ENCODE assay signal across 14 cellular contexts in the genomic region with DNA sequence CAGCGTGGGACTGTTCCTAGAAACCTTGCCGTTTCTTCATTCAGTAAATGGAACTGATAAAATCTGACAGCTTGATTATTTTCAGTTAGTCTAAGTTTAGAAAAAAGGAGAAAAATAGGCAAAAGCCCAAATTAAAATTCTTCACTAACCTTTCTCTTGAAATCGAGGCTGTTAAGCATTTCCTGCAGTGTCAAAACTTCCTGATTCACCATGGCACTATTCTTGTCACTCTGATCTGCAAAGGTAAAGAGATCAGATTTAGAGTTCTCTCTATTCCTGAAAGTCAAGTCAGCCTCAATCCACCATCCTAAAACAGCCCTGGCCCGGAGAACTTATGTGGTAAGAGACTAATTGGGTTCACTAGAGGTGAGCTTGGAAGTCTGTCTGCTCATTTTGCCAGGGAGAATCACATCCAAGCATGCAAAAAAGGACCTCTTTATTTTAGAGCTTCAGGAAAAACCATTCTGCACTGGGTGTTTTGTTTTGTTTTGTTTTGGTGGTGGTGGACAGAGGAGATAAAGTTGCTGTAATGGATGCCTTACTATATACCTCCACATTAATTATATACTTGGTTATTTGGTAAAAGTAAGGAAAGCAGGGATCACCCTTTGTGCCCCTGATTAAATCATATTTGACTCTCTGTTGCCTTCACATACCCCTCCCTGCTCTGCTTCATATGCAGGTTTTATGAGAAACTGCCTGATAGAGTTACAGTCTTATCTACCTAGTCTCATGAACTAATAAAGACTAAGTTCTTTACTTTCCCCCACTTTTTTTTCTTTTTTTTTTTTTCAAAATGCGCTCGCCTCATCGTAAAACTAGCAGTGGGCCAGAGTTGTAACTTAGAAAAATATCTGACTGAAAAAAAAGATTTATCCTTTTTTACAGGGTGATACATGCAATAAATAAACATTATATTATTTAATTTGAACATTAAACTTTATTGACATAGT. TPM values are rescaled to one million over a fixed set of nuclear protein-coding genes. Genes with fewer than 3 reads are reported as not detected.
DNase-seq lines count a peak whose midpoint lies in the region; ATAC-seq and TF ChIP-seq lines count a peak whose summit lies in the region.
"Had no signal": no experiment of that assay in that cellular context is flagged by ENCODE, and none has a peak within 500 bp of the region (broad histone marks: within the 10 kb centered on the region; RNA-seq: fewer than 3 reads in every experiment).

No MANE protein-coding gene starts in this region.

- no peak for TF ChIP-seq CTCF in CD4-positive, alpha-beta T cell (IDR thresholded peaks at IDR 0.05)
- TF ChIP-seq CTCF in HL-60 (IDR thresholded peaks at IDR 0.05; ENCODE audit: insufficient read depth, low read length) (no peak), natural killer cell (IDR thresholded peaks at IDR 0.05) (no peak)
- TF ChIP-seq CTCF in activated CD8-positive, alpha-beta T cell treated with anti-CD3 and anti-CD28 coated beads for 36 hours (IDR thresholded peaks at IDR 0.05) = no peak

- H3K9me3 ChIP-seq in CD4-positive, alpha-beta T cell (ENCODE audit: control insufficient read depth, low read length) = no peaks in the 10 kb centered on the region
- H3K9me3 ChIP-seq: tibial artery had no signal

- peaks cover 81% of the 10 kb centered on the region for H3K4me1 Mint-ChIP-seq in CD4-positive, alpha-beta T cell (ENCODE audit: low read depth)
- H3K4me1 Mint-ChIP-seq in activated CD8-positive, alpha-beta T cell treated with anti-CD3 and anti-CD28 coated beads for 36 hours (ENCODE audit: low read depth) = peaks cover 82% of the 10 kb centered on the region
- peaks cover 79 to 82% of the 10 kb centered on the region in 2 donors for H3K4me1 Mint-ChIP-seq in natural killer cell

- no peak for DNase-seq in CD4-positive, alpha-beta T cell
- no peak for DNase-seq in HL-60 (ENCODE audit: low read depth in 1 of 2, low spot score in 1 of 2)
- peak; percentile 24 for DNase-seq in activated CD8-positive, alpha-beta T cell treated with anti-CD3 and anti-CD28 coated beads for 36 hours
- no peak for DNase-seq in natural killer cell
- no peak for DNase-seq in stimulated activated CD4-positive, alpha-beta T cell treated with anti-CD3 and anti-CD28 coated beads, Interleukin-15, amount 100 ng/mL, for 24 hours
- DNase-seq: DMS53, islet precursor cell, NCI-H1436 treated with DMSO at 0.1 percent for 48 hours, NCI-H526 treated with DMSO at 0.1 percent for 48 hours, SHP77 treated with DMSO at 0.1 percent for 48 hours had no signal

- H3K4me3 ChIP-seq in HL-60 (replicated peaks; ENCODE audit: insufficient read depth, low read length) = no peak overlapping the region
- H3K4me3 ChIP-seq: tibial artery had no signal

- peak overlapping the region; percentile 73 for H3K4me3 Mint-ChIP-seq in CD4-positive, alpha-beta T cell
- H3K4me3 Mint-ChIP-seq in activated CD8-positive, alpha-beta T cell treated with anti-CD3 and anti-CD28 coated beads for 36 hours = peak overlapping the region; percentile 84
- H3K4me3 Mint-ChIP-seq in natural killer cell = peak overlapping the region; percentile 85
- H3K4me3 Mint-ChIP-seq: dendritic cell treated with granulocyte-macrophage colony-stimulating factor and Interleukin-4, amounts not matched to agents 40 ng/mL and 50 ng/mL, for 4 days had no signal

- POLR2A ChIA-PET in CD4-positive, alpha-beta T cell (lab: Charles Lee) = interaction anchor here (0.6 to 1.5 kb wide), 4 partner anchors 15 to 84 kb away, joined by 3 to 8 read pairs (median 3); a partner anchor contains a TSS
- POLR2A ChIA-PET in activated CD8-positive, alpha-beta T cell treated with anti-CD3 and anti-CD28 coated beads for 36 hours (lab: Charles Lee) = interaction anchor here (0.8 to 4.2 kb wide), 5 partner anchors 9 to 84 kb away, joined by 3 to 43 read pairs (median 3); a partner anchor contains a TSS

- no peaks in the 10 kb centered on the region for H3K27me3 ChIP-seq in CD4-positive, alpha-beta T cell (ENCODE audit: control insufficient read depth, insufficient read depth, low read length)
- H3K27me3 ChIP-seq in HL-60 (ENCODE audit: insufficient read depth, poor library complexity, severe bottlenecking) = no peaks in the 10 kb centered on the region
- H3K27me3 ChIP-seq: tibial artery had no signal

- peaks cover 52% of the 10 kb centered on the region for H3K36me3 Mint-ChIP-seq in CD4-positive, alpha-beta T cell (ENCODE audit: low read depth)
- peaks cover 68% of the 10 kb centered on the region for H3K36me3 Mint-ChIP-seq in activated CD8-positive, alpha-beta T cell treated with anti-CD3 and anti-CD28 coated beads for 36 hours (ENCODE audit: low read depth)
- H3K36me3 Mint-ChIP-seq in natural killer cell = peaks cover 50% of the 10 kb centered on the region

- no peaks in the 10 kb centered on the region for H3K27me3 Mint-ChIP-seq in CD4-positive, alpha-beta T cell
- no peaks in the 10 kb centered on the region for H3K27me3 Mint-ChIP-seq in activated CD8-positive, alpha-beta T cell treated with anti-CD3 and anti-CD28 coated beads for 36 hours
- no peaks in the 10 kb centered on the region for H3K27me3 Mint-ChIP-seq in natural killer cell (ENCODE audit: low read depth in 2 of 2)
- H3K27me3 Mint-ChIP-seq: dendritic cell treated with granulocyte-macrophage colony-stimulating factor and Interleukin-4, amounts not matched to agents 40 ng/mL and 50 ng/mL, for 4 days had no signal

- H3K9me3 Mint-ChIP-seq in CD4-positive, alpha-beta T cell = no peaks in the 10 kb centered on the region
- H3K9me3 Mint-ChIP-seq in activated CD8-positive, alpha-beta T cell treated with anti-CD3 and anti-CD28 coated beads for 36 hours = no peaks in the 10 kb centered on the region
- no peaks in the 10 kb centered on the region for H3K9me3 Mint-ChIP-seq in natural killer cell
- H3K9me3 Mint-ChIP-seq: dendritic cell treated with granulocyte-macrophage colony-stimulating factor and Interleukin-4, amounts not matched to agents 40 ng/mL and 50 ng/mL, for 4 days had no signal

- intact Hi-C loops in CD4-positive, alpha-beta T cell (cut with DNase I, micrococcal nuclease) = loop anchor here in 1 of 2 experiments (10.0 kb wide), 1 partner anchor 48 kb away; no protein-coding TSS in a partner anchor
- intact Hi-C loops in activated CD8-positive, alpha-beta T cell treated with anti-CD3 and anti-CD28 coated beads for 36 hours (cut with micrococcal nuclease) = loop anchor here (2.0 kb wide), 1 partner anchor 48 kb away; no protein-coding TSS in a partner anchor
- intact Hi-C loops in natural killer cell (cut with micrococcal nuclease) = loop anchor here (2.0 kb wide), 1 partner anchor 16 kb away; no protein-coding TSS in a partner anchor

- ATAC-seq in CD4-positive, alpha-beta T cell (ENCODE audit: poor library complexity) = peak; percentile 30
- peak; percentile 40 for ATAC-seq in activated CD8-positive, alpha-beta T cell treated with anti-CD3 and anti-CD28 coated beads for 36 hours
- peak; percentile 27 to 38 (median 29) for ATAC-seq in natural killer cell
- no peak for ATAC-seq in HG03354 (IDR thresholded peaks at IDR 0.05; ENCODE audit: poor library complexity, severe bottlenecking, unreplicated experiment)
- no peak for ATAC-seq in HG02885 (IDR thresholded peaks at IDR 0.05; ENCODE audit: poor library complexity, unreplicated experiment)

- CTCF ChIA-PET in CD4-positive, alpha-beta T cell (lab: Charles Lee) = interaction anchor here (1.2 kb wide), 1 partner anchor 14 kb away, joined by 8 read pairs; no protein-coding TSS in a partner anchor
- CTCF ChIA-PET in activated CD8-positive, alpha-beta T cell treated with anti-CD3 and anti-CD28 coated beads for 36 hours (lab: Charles Lee) = interaction anchor here (1.0 to 6.7 kb wide), 4 partner anchors 15 to 89 kb away, joined by 3 to 72 read pairs (median 3); no protein-coding TSS in a partner anchor

- H3K27ac Mint-ChIP-seq in CD4-positive, alpha-beta T cell = peak overlapping the region; percentile 85
- peak overlapping the region; percentile 79 for H3K27ac Mint-ChIP-seq in activated CD8-positive, alpha-beta T cell treated with anti-CD3 and anti-CD28 coated beads for 36 hours
- H3K27ac Mint-ChIP-seq in natural killer cell = peak overlapping the region; percentile 83 to 94
- H3K27ac Mint-ChIP-seq: dendritic cell treated with granulocyte-macrophage colony-stimulating factor and Interleukin-4, amounts not matched to agents 40 ng/mL and 50 ng/mL, for 4 days had no signal

- H3K27ac ChIP-seq in CD4-positive, alpha-beta T cell (ENCODE audit: low read depth, low read length) = peak overlapping the region; percentile 14
- peak overlapping the region; percentile 48 for H3K27ac ChIP-seq in HL-60 (replicated peaks)
- H3K27ac ChIP-seq: tibial artery had no signal

RNA-seq across cellular contexts. Expression of a gene that starts 52.6 kb away (rescaled TPM):
- 10 to 100 TPM; 56.6 to 57.8 TPM for total RNA-seq in CD4-positive, alpha-beta T cell
- 100 to 1,000 TPM; 293 to 311 TPM for total RNA-seq in activated CD8-positive, alpha-beta T cell treated with anti-CD3 and anti-CD28 coated beads for 36 hours
- 10 to 100 TPM; 49.1 to 91.6 (median 86.2) TPM for total RNA-seq in natural killer cell

Comparison
In these comparisons a context has a peak if more than half of its experiments do, and no peak if none do; other contexts are left out.
1. ATAC-seq: peak in CD4-positive, alpha-beta T cell (single experiment), activated CD8-positive, alpha-beta T cell treated with anti-CD3 and anti-CD28 coated beads for 36 hours (single experiment) and natural killer cell (3 of 3); none in HG03354 (single experiment) and HG02885 (single experiment).
2. Peak in every context shown above with its lines, with median percentiles within 50 percentile points of each other: H3K27ac Mint-ChIP-seq and H3K4me3 Mint-ChIP-seq.